Comparison of ENCODE assay signal across 8 cellular contexts in genomic region chr1:26472901-26473845, GRCh38. TPM values are rescaled to one million over a fixed set of nuclear protein-coding genes. Genes with fewer than 3 reads are reported as not detected.
DNase-seq lines count a peak whose midpoint lies in the region; TF ChIP-seq lines count a peak whose summit lies in the region.

No MANE protein-coding gene starts in this region.

- no peak for TF ChIP-seq CTCF in stomach (IDR thresholded peaks at IDR 0.05)

- H3K9me3 ChIP-seq in neuron (ENCODE audit: low read length) (no peaks in the 10 kb centered on the region), stomach (no peaks in the 10 kb centered on the region)

- peak overlapping the region; percentile 71 for H3K27ac Mint-ChIP-seq in activated naive CD4-positive, alpha-beta T cell treated with anti-CD3 and anti-CD28 coated beads for 36 hours

- H3K4me3 ChIP-seq in neuron (ENCODE audit: low read length) (peak overlapping the region; percentile 73), stomach (peak overlapping the region; percentile 94 to 100 (median 98))

- no peak overlapping the region for H2AFZ ChIP-seq in neuron (ENCODE audit: low read depth, low read length)

- H3K4me1 Mint-ChIP-seq in activated naive CD4-positive, alpha-beta T cell treated with anti-CD3 and anti-CD28 coated beads for 36 hours (ENCODE audit: low read depth), result peaks cover 49% of the 10 kb centered on the region

- in situ Hi-C loops in G401 (cut with HindIII; ENCODE audit: low sequenced_read_pairs) (no loop called here), SK-MEL-5 (cut with HindIII; ENCODE audit: low pct_unique_long_range_greater_than_20kb, low sequenced_read_pairs) (no loop called here)

- intact Hi-C loops in activated naive CD4-positive, alpha-beta T cell treated with anti-CD3 and anti-CD28 coated beads for 36 hours (cut with micrococcal nuclease), result loop anchor here (1.0 to 5.0 kb wide), 8 partner anchors 27 to 566 kb away; partner anchors contain the start of genes CD52, DHDDS, NUDC and STMN1
- intact Hi-C loops in stomach (cut with DNase I; ENCODE audit: low total_unique reads), result no loop called here

- TF ChIP-seq EP300 in stomach (IDR thresholded peaks at IDR 0.05), result no peak

- H3K27me3 Mint-ChIP-seq in activated naive CD4-positive, alpha-beta T cell treated with anti-CD3 and anti-CD28 coated beads for 36 hours (ENCODE audit: low read depth), result no peaks in the 10 kb centered on the region

- peak; percentile 95 for DNase-seq in G401 (ENCODE audit: low spot score)
- peak; percentile 96 for DNase-seq in HEK293T (ENCODE audit: extremely low spot score)
- DNase-seq in MV-4-11 (lab: John Stamatoyannopoulos, UW), result peak; percentile 85
- peak; percentile 90 for DNase-seq in SK-MEL-5 (ENCODE audit: low read depth, low spot score)
- peak; percentile 96 for DNase-seq in activated naive CD4-positive, alpha-beta T cell treated with anti-CD3 and anti-CD28 coated beads for 36 hours
- peak; percentile 83 for DNase-seq in foreskin melanocyte
- DNase-seq in stomach, result peak; percentile 97

- WGBS in stomach, 5 donors, result 3 to 6% (median 3%) methylated on average over 41 to 66 of the region's 71 CpGs

- H3K4me1 ChIP-seq in neuron (ENCODE audit: insufficient read depth, low read length), result peaks cover 28% of the 10 kb centered on the region
- H3K4me1 ChIP-seq in stomach, result peaks cover 25 to 61% (median 49%) of the 10 kb centered on the region in 4 donors

- TF ChIP-seq POLR2A in stomach (IDR thresholded peaks at IDR 0.05), result no peak

- H3K27ac ChIP-seq in stomach, result peak overlapping the region; percentile 99 to 100 (median 100)

- CTCF ChIA-PET in HEK293T (lab: Yijun Ruan, JAX), result no interaction called here
- CTCF ChIA-PET in activated naive CD4-positive, alpha-beta T cell treated with anti-CD3 and anti-CD28 coated beads for 36 hours (lab: Charles Lee), result interaction anchor here (0.7 to 0.8 kb wide), 2 partner anchors 34 to 66 kb away, joined by 3 read pairs; no protein-coding TSS in a partner anchor

- H3K27me3 ChIP-seq in neuron (ENCODE audit: insufficient read depth, low read length) (no peaks in the 10 kb centered on the region), stomach (no peaks in the 10 kb centered on the region)

- H3K36me3 Mint-ChIP-seq in activated naive CD4-positive, alpha-beta T cell treated with anti-CD3 and anti-CD28 coated beads for 36 hours (ENCODE audit: low read depth), result peaks cover 53% of the 10 kb centered on the region

- H3K4me3 Mint-ChIP-seq in activated naive CD4-positive, alpha-beta T cell treated with anti-CD3 and anti-CD28 coated beads for 36 hours, result peak overlapping the region; percentile 87

- POLR2A ChIA-PET in HEK293T (lab: Yijun Ruan, JAX), result interaction anchor here (4.7 kb wide), 1 partner anchor 28 kb away, joined by 28 read pairs; no protein-coding TSS in a partner anchor

- H3K9me3 Mint-ChIP-seq in activated naive CD4-positive, alpha-beta T cell treated with anti-CD3 and anti-CD28 coated beads for 36 hours, result no peaks in the 10 kb centered on the region

- H3K36me3 ChIP-seq in neuron (ENCODE audit: insufficient read depth, low read length) (peaks cover 52% of the 10 kb centered on the region), stomach (peaks cover 17 to 59% (median 53%) of the 10 kb centered on the region in 4 donors)

TF ChIP-seq in HEK293T, 16 proteins besides CTCF, POLR2A, EP300 and RAD21:
- TF ChIP-seq PKNOX1 (IDR thresholded peaks at IDR 0.05) (no peak), L3MBTL2 (conservative IDR thresholded peaks at IDR 0.05) (peak; percentile 19; the same call in 1 of the 2 replicates), ARNT (IDR thresholded peaks at IDR 0.05) (no peak), HDGF (IDR thresholded peaks at IDR 0.05; ENCODE audit: borderline replicate concordance) (peak; percentile 30; the same call in 1 of the 2 replicates), FOXK2 (IDR thresholded peaks at IDR 0.05) (no peak), NFRKB (IDR thresholded peaks at IDR 0.05) (no peak), ELF4 (IDR thresholded peaks at IDR 0.05) (no peak), FOXM1 (IDR thresholded peaks at IDR 0.05; ENCODE audit: borderline replicate concordance) (peak; percentile 42; the same call in 1 of the 2 replicates), SP1 (IDR thresholded peaks at IDR 0.05) (no peak), LEF1 (IDR thresholded peaks at IDR 0.05; ENCODE audit: borderline replicate concordance) (no peak), TARDBP (IDR thresholded peaks at IDR 0.05) (no peak), SUZ12 (IDR thresholded peaks at IDR 0.05) (no peak), CTBP1 (IDR thresholded peaks at IDR 0.05; ENCODE audit: borderline replicate concordance) (no peak), FOXA1 (IDR thresholded peaks at IDR 0.05) (no peak), ZNF384 (IDR thresholded peaks at IDR 0.05) (no peak), BHLHE40 (IDR thresholded peaks at IDR 0.05; ENCODE audit: borderline replicate concordance) (no peak)
TF ChIP-seq in HEK293T: peak in this region for 3.

RNA-seq across cellular contexts. Expression of gene HMGN2, which starts 0.9 kb away (rescaled TPM):
- 366 and 543 TPM in 2 replicates for total RNA-seq in G401 (2014; rRNA removed; shearing (Covaris generic))
- 279 and 288 TPM in 2 replicates for total RNA-seq in SK-MEL-5 (2014; rRNA removed; shearing (Covaris generic))
- polyA plus RNA-seq in SK-MEL-5 (2015; cell fraction: cytosol; rRNA removed), result 364 and 381 TPM in 2 replicates
- 360 and 469 TPM in 2 replicates for polyA plus RNA-seq in SK-MEL-5 (2015; cell fraction: nucleus; rRNA removed)
- 100 to 1,000 TPM; 883 to 886 TPM for total RNA-seq in activated naive CD4-positive, alpha-beta T cell treated with anti-CD3 and anti-CD28 coated beads for 36 hours
- total RNA-seq in stomach, result 100 to 1,000 TPM in 4 of 5 donors, 10 to 100 TPM in 1; 70.1 to 897 (median 422) TPM
- polyA plus RNA-seq in stomach, result 100 to 1,000 TPM; 418 to 629 (median 615) TPM

RNA-seq across cellular contexts. Expression of gene DHDDS, which starts 41.1 kb away (rescaled TPM):
- 44.1 and 50.3 TPM in 2 replicates for total RNA-seq in G401 (2014; rRNA removed; shearing (Covaris generic))
- 32.7 and 35.4 TPM in 2 replicates for total RNA-seq in SK-MEL-5 (2014; rRNA removed; shearing (Covaris generic))
- polyA plus RNA-seq in SK-MEL-5 (2015; cell fraction: cytosol; rRNA removed), result 34.4 and 37.5 TPM in 2 replicates
- polyA plus RNA-seq in SK-MEL-5 (2015; cell fraction: nucleus; rRNA removed), result 137 and 149 TPM in 2 replicates
- 10 to 100 TPM; 26.2 to 26.3 TPM for total RNA-seq in activated naive CD4-positive, alpha-beta T cell treated with anti-CD3 and anti-CD28 coated beads for 36 hours
- total RNA-seq in stomach, result 10 to 100 TPM; 32.1 to 63.6 (median 48.1) TPM
- 10 to 100 TPM; 15.3 to 41.4 (median 20.8) TPM for polyA plus RNA-seq in stomach

RNA-seq across cellular contexts. Expression of gene RPS6KA1, which starts 56.4 kb away (rescaled TPM):
- 254 and 296 TPM in 2 replicates for total RNA-seq in G401 (2014; rRNA removed; shearing (Covaris generic))
- total RNA-seq in SK-MEL-5 (2014; rRNA removed; shearing (Covaris generic)), result 19.3 and 20.6 TPM in 2 replicates
- 19.4 and 36.7 TPM in 2 replicates for polyA plus RNA-seq in SK-MEL-5 (2015; cell fraction: cytosol; rRNA removed)
- polyA plus RNA-seq in SK-MEL-5 (2015; cell fraction: nucleus; rRNA removed), result 14.9 and 27.5 TPM in 2 replicates
- 10 to 100 TPM; 83.5 to 86.4 TPM for total RNA-seq in activated naive CD4-positive, alpha-beta T cell treated with anti-CD3 and anti-CD28 coated beads for 36 hours
- 100 to 1,000 TPM in 1 of 5 donors, 10 to 100 TPM in 4; 15.2 to 769 (median 46.7) TPM for total RNA-seq in stomach
- polyA plus RNA-seq in stomach, result 10 to 100 TPM; 21.4 to 37.9 (median 25.5) TPM

Comparison
In these comparisons a context has a peak if more than half of its experiments do, and no peak if none do; other contexts are left out.
1. Peak in every context shown above with its lines: DNase-seq, H3K4me3 ChIP-seq and H3K27ac ChIP-seq.